ENCODE assay signal across 9 cellular contexts in the genomic region with DNA sequence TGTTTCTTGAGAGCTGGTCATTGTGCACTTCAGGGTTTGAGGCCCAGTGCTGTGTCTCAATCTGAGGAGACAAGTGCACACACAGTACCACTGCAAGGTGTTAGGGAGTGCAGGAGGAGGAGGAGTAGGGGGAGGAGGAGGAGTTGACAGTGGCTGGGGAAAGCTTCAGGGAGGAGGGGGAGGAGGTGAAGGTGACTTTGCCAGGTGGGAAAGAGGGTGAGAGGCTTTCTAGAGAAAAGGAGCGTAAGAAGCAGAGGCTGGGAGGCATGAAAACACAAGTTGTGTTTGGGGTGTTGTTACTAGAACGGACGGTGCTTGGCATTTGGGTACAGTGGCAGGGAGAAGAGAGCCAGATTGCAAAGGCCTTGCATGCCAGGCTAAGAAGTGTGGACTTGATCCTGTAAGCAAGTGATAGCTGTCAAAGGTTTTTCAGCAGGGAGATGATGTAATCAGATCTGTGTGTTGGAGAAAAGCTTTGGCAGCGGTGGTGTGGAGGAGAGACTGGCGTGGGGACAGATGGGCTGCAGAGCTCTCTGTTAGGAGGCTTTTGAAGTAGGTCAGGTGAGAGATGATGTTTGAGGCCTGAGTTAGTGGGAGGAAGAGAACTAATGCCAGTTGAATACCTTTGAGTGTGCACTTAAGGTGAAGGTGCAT. TPM values are rescaled to one million over a fixed set of nuclear protein-coding genes. Genes with fewer than 3 reads are reported as not detected.
A peak's percentile ranks its signal among the peaks of the same experiment; 100 is the strongest.
DNase-seq lines count a peak whose midpoint lies in the region; ATAC-seq and TF ChIP-seq lines count a peak whose summit lies in the region.
"Had no signal": no experiment of that assay in that cellular context is flagged by ENCODE, and none has a peak within 500 bp of the region (broad histone marks: within the 10 kb centered on the region; RNA-seq: fewer than 3 reads in every experiment).

No MANE protein-coding gene starts in this region.

- H3K9me3 ChIP-seq in RWPE2 (ENCODE audit: severe bottlenecking) (no peaks in the 10 kb centered on the region), Peyer's patch (no peaks in the 10 kb centered on the region)

- no peaks in the 10 kb centered on the region for H3K9me3 Mint-ChIP-seq in stimulated activated naive B cell treated with anti-CD40 and anti-IgM and Interleukin-4, amounts not matched to agents 10 μg/mL and 1 μg/mL and 100 μg/mL, for 72 hours
- H3K9me3 Mint-ChIP-seq: T-helper 1 cell treated with Interleukin-12 subunit alpha and Interleukin-12 subunit beta and Interleukin-4 antibody, amounts not matched to agents 30 μg/mL and 1 μg/mL, for 36 hours had no signal

- no peak overlapping the region for H3K4me3 Mint-ChIP-seq in stimulated activated naive B cell treated with anti-CD40 and anti-IgM and Interleukin-4, amounts not matched to agents 10 μg/mL and 1 μg/mL and 100 μg/mL, for 72 hours
- H3K4me3 Mint-ChIP-seq: T-helper 1 cell treated with Interleukin-12 subunit alpha and Interleukin-12 subunit beta and Interleukin-4 antibody, amounts not matched to agents 30 μg/mL and 1 μg/mL, for 36 hours had no signal

- DNase-seq in M059J (ENCODE audit: low read depth) = peak; percentile 18
- DNase-seq in RWPE2 (ENCODE audit: low spot score) = no peak
- DNase-seq in left cardiac atrium = peak; percentile 46
- no peak for DNase-seq in stimulated activated naive B cell treated with anti-CD40 and anti-IgM and Interleukin-4, amounts not matched to agents 10 μg/mL and 1 μg/mL and 100 μg/mL, for 72 hours
- no peak for DNase-seq in activated CD4-positive, alpha-beta T cell treated with anti-CD3 and anti-CD28 coated beads for 4 hours
- DNase-seq in Peyer's patch = no peak
- DNase-seq: erythroblast had no signal

- H3K4me1 Mint-ChIP-seq in stimulated activated naive B cell treated with anti-CD40 and anti-IgM and Interleukin-4, amounts not matched to agents 10 μg/mL and 1 μg/mL and 100 μg/mL, for 72 hours = peaks cover 0 to 3% of the 10 kb centered on the region in 2 donors

- H3K27ac ChIP-seq in RWPE2 (ENCODE audit: poor library complexity, severe bottlenecking) (no peak overlapping the region), Peyer's patch (no peak overlapping the region)

- H3K27ac Mint-ChIP-seq in stimulated activated naive B cell treated with anti-CD40 and anti-IgM and Interleukin-4, amounts not matched to agents 10 μg/mL and 1 μg/mL and 100 μg/mL, for 72 hours = peak overlapping the region; percentile 3
- H3K27ac Mint-ChIP-seq: T-helper 1 cell treated with Interleukin-12 subunit alpha and Interleukin-12 subunit beta and Interleukin-4 antibody, amounts not matched to agents 30 μg/mL and 1 μg/mL, for 36 hours had no signal

- H3K27me3 ChIP-seq in RWPE2 (ENCODE audit: insufficient read depth, poor library complexity, severe bottlenecking) (no peaks in the 10 kb centered on the region), Peyer's patch (no peaks in the 10 kb centered on the region)

- H3K36me3 Mint-ChIP-seq in stimulated activated naive B cell treated with anti-CD40 and anti-IgM and Interleukin-4, amounts not matched to agents 10 μg/mL and 1 μg/mL and 100 μg/mL, for 72 hours = no peaks in the 10 kb centered on the region

- TF ChIP-seq POLR2A in Peyer's patch (IDR thresholded peaks at IDR 0.05) = no peak

- H3K27me3 Mint-ChIP-seq in stimulated activated naive B cell treated with anti-CD40 and anti-IgM and Interleukin-4, amounts not matched to agents 10 μg/mL and 1 μg/mL and 100 μg/mL, for 72 hours = peaks cover 0 to 13% of the 10 kb centered on the region in 2 donors

- intact Hi-C loops in left cardiac atrium (cut with DNase I) = no loop called here

- peak; percentile 26 for ATAC-seq in RWPE2 (ENCODE audit: low read depth)
- peak; percentile 90 to 92 for ATAC-seq in left cardiac atrium
- ATAC-seq in stimulated activated naive B cell treated with anti-CD40 and anti-IgM and Interleukin-4, amounts not matched to agents 10 μg/mL and 1 μg/mL and 100 μg/mL, for 72 hours (replicated peaks) = no peak
- no peak for ATAC-seq in HG03354 (IDR thresholded peaks at IDR 0.05; ENCODE audit: poor library complexity, severe bottlenecking, unreplicated experiment)

- TF ChIP-seq CTCF in RWPE2 (IDR thresholded peaks at IDR 0.05; ENCODE audit: poor library complexity, severe bottlenecking) (no peak), Peyer's patch (IDR thresholded peaks at IDR 0.05) (no peak)

- H3K4me3 ChIP-seq in RWPE2 (ENCODE audit: severe bottlenecking) (no peak overlapping the region), Peyer's patch (no peak overlapping the region)

- H3K4me1 ChIP-seq in RWPE2 (ENCODE audit: insufficient read depth, poor library complexity, severe bottlenecking) = peaks cover 31% of the 10 kb centered on the region
- peaks cover 0 to 3% (median 0%) of the 10 kb centered on the region in 4 donors for H3K4me1 ChIP-seq in Peyer's patch

- H3K36me3 ChIP-seq in RWPE2 (ENCODE audit: low read depth) (no peaks in the 10 kb centered on the region), Peyer's patch (no peaks in the 10 kb centered on the region)

RNA-seq across cellular contexts. Expression of gene TANC1, which starts 16.2 kb away (rescaled TPM):
- 14.6 and 22.8 TPM in 2 replicates for total RNA-seq in M059J (2014; rRNA removed; shearing (Covaris generic))
- total RNA-seq in left cardiac atrium (10 to 100 TPM; 38.6 to 80.7 TPM), Peyer's patch (10 to 100 TPM; 27.1 to 57.4 (median 55.1) TPM)

Comparison
In these comparisons a context has a peak if more than half of its experiments do, and no peak if none do; other contexts are left out.
1. DNase-seq: peak in M059J (single experiment) and left cardiac atrium (single experiment); none in RWPE2 (single experiment), stimulated activated naive B cell treated with anti-CD40 and anti-IgM and Interleukin-4, amounts not matched to agents 10 μg/mL and 1 μg/mL and 100 μg/mL, for 72 hours (single experiment), activated CD4-positive, alpha-beta T cell treated with anti-CD3 and anti-CD28 coated beads for 4 hours (0 of 2) and Peyer's patch (0 of 3).
2. ATAC-seq: peak in RWPE2 (single experiment) and left cardiac atrium (2 of 2); none in stimulated activated naive B cell treated with anti-CD40 and anti-IgM and Interleukin-4, amounts not matched to agents 10 μg/mL and 1 μg/mL and 100 μg/mL, for 72 hours (0 of 2) and HG03354 (single experiment).